11 cellular contexts compared by ENCODE assay signal in genomic region chr7:120052884-120053382, GRCh38.
DNase-seq lines count a peak whose midpoint lies in the region; ATAC-seq and TF ChIP-seq lines count a peak whose summit lies in the region.
"Had no signal": no experiment of that assay in that cellular context is flagged by ENCODE, and none has a peak within 500 bp of the region (broad histone marks: within the 10 kb centered on the region; RNA-seq: fewer than 3 reads in every experiment).

No MANE protein-coding gene starts in this region.

- no peaks in the 10 kb centered on the region for H3K4me1 Mint-ChIP-seq in activated naive CD4-positive, alpha-beta T cell treated with anti-CD3 and anti-CD28 coated beads for 36 hours (ENCODE audit: low read depth)
- H3K4me1 Mint-ChIP-seq: endodermal cell had no signal

- H3K27ac ChIP-seq in neuronal stem cell (replicated peaks; ENCODE audit: low read length) = no peak overlapping the region

- H3K27me3 Mint-ChIP-seq in activated naive CD4-positive, alpha-beta T cell treated with anti-CD3 and anti-CD28 coated beads for 36 hours (ENCODE audit: low read depth) = no peaks in the 10 kb centered on the region

- no peak overlapping the region for H4K8ac ChIP-seq in neuronal stem cell (ENCODE audit: low read depth, low read length)

- no peak overlapping the region for H2BK12ac ChIP-seq in neuronal stem cell (ENCODE audit: low read length)

- no peak overlapping the region for H2BK15ac ChIP-seq in neuronal stem cell (ENCODE audit: low read length)

- no peak overlapping the region for H4K91ac ChIP-seq in neuronal stem cell (ENCODE audit: low read depth, low read length, poor library complexity)

- H3K23ac ChIP-seq in neuronal stem cell (ENCODE audit: low read depth, low read length, poor library complexity) = no peak overlapping the region

- H3K4me2 ChIP-seq in neuronal stem cell (ENCODE audit: insufficient read depth, low read length, poor library complexity, severe bottlenecking) = no peak overlapping the region

- no peaks in the 10 kb centered on the region for H3K27me3 ChIP-seq in neuronal stem cell (ENCODE audit: control insufficient read depth in 3 of 3, insufficient read depth in 3 of 3, low read depth in 1 of 3, low read length in 3 of 3)

- peak; percentile 89 for DNase-seq in AG10803 (ENCODE audit: low read depth)
- DNase-seq in NOMO-1 (lab: John Stamatoyannopoulos, UW; ENCODE audit: unreplicated experiment in 2 of 2) = peak; percentile 16 to 50
- no peak for DNase-seq in neuronal stem cell (ENCODE audit: low spot score)
- no peak for DNase-seq in NCI-H1694 (lab: John Stamatoyannopoulos, UW)
- DNase-seq in activated naive CD4-positive, alpha-beta T cell treated with anti-CD3 and anti-CD28 coated beads for 36 hours = no peak
- DNase-seq: CD8-positive, alpha-beta T cell; endodermal cell; small intestine had no signal

- no peak for TF ChIP-seq CTCF in AG10803 (conservative IDR thresholded peaks at IDR 0.05; ENCODE audit: low read length)

- H3K4me3 ChIP-seq in AG10803 (ENCODE audit: low read length) (no peak overlapping the region), neuronal stem cell (ENCODE audit: low read length in 2 of 2) (no peak overlapping the region)

- no peak overlapping the region for H2BK5ac ChIP-seq in neuronal stem cell (ENCODE audit: low read length)

- H3K9ac ChIP-seq in neuronal stem cell (ENCODE audit: low read depth, low read length, poor library complexity) = no peak overlapping the region

- no peak overlapping the region for H3K4me3 Mint-ChIP-seq in activated naive CD4-positive, alpha-beta T cell treated with anti-CD3 and anti-CD28 coated beads for 36 hours
- H3K4me3 Mint-ChIP-seq: CD8-positive, alpha-beta T cell; endodermal cell had no signal

- intact Hi-C loops in activated naive CD4-positive, alpha-beta T cell treated with anti-CD3 and anti-CD28 coated beads for 36 hours (cut with micrococcal nuclease) = no loop called here

- no peak overlapping the region for H2AK5ac ChIP-seq in neuronal stem cell (ENCODE audit: low read depth, low read length)

- H3K36me3 Mint-ChIP-seq in activated naive CD4-positive, alpha-beta T cell treated with anti-CD3 and anti-CD28 coated beads for 36 hours (ENCODE audit: low read depth) = no peaks in the 10 kb centered on the region
- H3K36me3 Mint-ChIP-seq: CD8-positive, alpha-beta T cell had no signal

- H2AFZ ChIP-seq in neuronal stem cell (ENCODE audit: low read length) = peak overlapping the region; percentile 68

- H3K4me1 ChIP-seq in neuronal stem cell (ENCODE audit: control insufficient read depth in 2 of 2, insufficient read depth in 1 of 2, low read depth in 1 of 2, low read length in 2 of 2) = no peaks in the 10 kb centered on the region

- no peaks in the 10 kb centered on the region for H3K79me1 ChIP-seq in neuronal stem cell (ENCODE audit: low read depth, low read length)

- H3K27ac Mint-ChIP-seq in activated naive CD4-positive, alpha-beta T cell treated with anti-CD3 and anti-CD28 coated beads for 36 hours = no peak overlapping the region
- H3K27ac Mint-ChIP-seq: CD8-positive, alpha-beta T cell; endodermal cell had no signal

- no peaks in the 10 kb centered on the region for H3K36me3 ChIP-seq in neuronal stem cell (replicated peaks in 1 of 2; ENCODE audit: control insufficient read depth in 2 of 2, insufficient read depth in 2 of 2, low read length in 2 of 2)

- H3K4ac ChIP-seq in neuronal stem cell (ENCODE audit: low read length) = no peak overlapping the region

- WGBS in neuronal stem cell (ENCODE audit: extremely low coverage in 2 of 2, insufficient read length in 2 of 2, insufficient replicate concordance in 1 of 2), 2 donors = no CpG with 5 or more reads among the region's 9 CpGs

- peaks cover 2% of the 10 kb centered on the region for H3K9me3 Mint-ChIP-seq in activated naive CD4-positive, alpha-beta T cell treated with anti-CD3 and anti-CD28 coated beads for 36 hours
- H3K9me3 Mint-ChIP-seq: endodermal cell had no signal

- H2BK120ac ChIP-seq in neuronal stem cell (ENCODE audit: low read depth, low read length) = no peak overlapping the region

- H3K18ac ChIP-seq in neuronal stem cell (ENCODE audit: low read length) = no peak overlapping the region

- no peak overlapping the region for H3K14ac ChIP-seq in neuronal stem cell (ENCODE audit: low read length)

- no peaks in the 10 kb centered on the region for H3K9me3 ChIP-seq in neuronal stem cell (replicated peaks in 1 of 2; ENCODE audit: control insufficient read depth in 2 of 2, insufficient read depth in 1 of 2, low read depth in 1 of 2, low read length in 2 of 2)

- ATAC-seq in esophagus mucosa = peak; percentile 67
- ATAC-seq in HG03565 (IDR thresholded peaks at IDR 0.05; ENCODE audit: unreplicated experiment) = no peak
- no peak for ATAC-seq in GM19397 (IDR thresholded peaks at IDR 0.05; ENCODE audit: unreplicated experiment)
- ATAC-seq: CD8-positive, alpha-beta T cell had no signal

- CTCF ChIA-PET in activated naive CD4-positive, alpha-beta T cell treated with anti-CD3 and anti-CD28 coated beads for 36 hours (lab: Charles Lee) = no interaction called here

Comparison
In these comparisons a context has a peak if more than half of its experiments do, and no peak if none do; other contexts are left out.
1. DNase-seq: peak in AG10803 (single experiment) and NOMO-1 (2 of 2); none in neuronal stem cell (single experiment), NCI-H1694 (single experiment) and activated naive CD4-positive, alpha-beta T cell treated with anti-CD3 and anti-CD28 coated beads for 36 hours (single experiment).